In genomic region chr2:143121079-143121478, GRCh38 we compare ENCODE assay signal across 14 cellular contexts. TPM values are rescaled to one million over a fixed set of nuclear protein-coding genes. Genes with fewer than 3 reads are reported as not detected.
A peak's percentile ranks its signal among the peaks of the same experiment; 100 is the strongest.
DNase-seq lines count a peak whose midpoint lies in the region; ATAC-seq and TF ChIP-seq lines count a peak whose summit lies in the region.
"Had no signal": no experiment of that assay in that cellular context is flagged by ENCODE, and none has a peak within 500 bp of the region (broad histone marks: within the 10 kb centered on the region; RNA-seq: fewer than 3 reads in every experiment).

No MANE protein-coding gene starts in this region.

- peaks cover 18% of the 10 kb centered on the region for H3K4me1 ChIP-seq in DOHH2 (ENCODE audit: control insufficient read depth, low read length)
- H3K4me1 ChIP-seq in OCI-LY3 (ENCODE audit: low read length): peaks cover 8% of the 10 kb centered on the region
- H3K4me1 ChIP-seq in PC-9 (replicated peaks; ENCODE audit: insufficient read depth): no peaks in the 10 kb centered on the region

- H3K9me2 ChIP-seq in DOHH2 (replicated peaks; ENCODE audit: control insufficient read depth, low read length) (no peaks in the 10 kb centered on the region), PC-9 (ENCODE audit: insufficient read depth) (no peaks in the 10 kb centered on the region)

- DNase-seq in posterior vena cava (ENCODE audit: low spot score): no peak
- no peak for DNase-seq in PC-9
- no peak for DNase-seq in amniotic stem cell (lab: John Stamatoyannopoulos, UW)
- no peak for DNase-seq in Ammon's horn (ENCODE audit: low spot score)
- DNase-seq: activated CD4-positive, CD25-positive, alpha-beta regulatory T cell treated with anti-CD3 and anti-CD28 coated beads, Interleukin-2, amount 50 U/mL, for 72 hours; effector CD8-positive, alpha-beta T cell; MM.1S; NCI-H2171; occipital lobe had no signal

- CTCF ChIA-PET in PC-9 (lab: Charles Lee): no interaction called here

- no peaks in the 10 kb centered on the region for H3K36me3 ChIP-seq in DOHH2 (ENCODE audit: control insufficient read depth, low read length)
- H3K36me3 ChIP-seq in OCI-LY3 (replicated peaks; ENCODE audit: low read depth, low read length): no peaks in the 10 kb centered on the region
- H3K36me3 ChIP-seq in PC-9 (ENCODE audit: low read depth): no peaks in the 10 kb centered on the region
- H3K36me3 ChIP-seq: thoracic aorta had no signal

- peak overlapping the region; percentile 45 for H3K4me3 ChIP-seq in DOHH2 (ENCODE audit: low read length)
- no peak overlapping the region for H3K4me3 ChIP-seq in OCI-LY3 (ENCODE audit: low read length)
- H3K4me3 ChIP-seq in PC-9: no peak overlapping the region
- H3K4me3 ChIP-seq: thoracic aorta had no signal

- H2AFZ ChIP-seq in OCI-LY3 (ENCODE audit: low read depth, low read length) (peak overlapping the region; percentile 57; the same call in 1 of the 2 replicates), PC-9 (no peak overlapping the region)

- no peak overlapping the region for H3K9ac ChIP-seq in OCI-LY3 (ENCODE audit: low read length)

- H3K27me3 ChIP-seq in DOHH2 (ENCODE audit: control insufficient read depth, low read length) (no peaks in the 10 kb centered on the region), OCI-LY3 (ENCODE audit: low read depth, low read length) (no peaks in the 10 kb centered on the region), PC-9 (ENCODE audit: insufficient read depth, low read depth) (no peaks in the 10 kb centered on the region)

- POLR2A ChIA-PET in PC-9 (lab: Charles Lee; ENCODE audit: unreplicated experiment): no interaction called here

- peak overlapping the region; percentile 65 for H3K4me2 ChIP-seq in DOHH2 (ENCODE audit: low read length)
- peak overlapping the region; percentile 12; the same call in 1 of the 2 replicates for H3K4me2 ChIP-seq in OCI-LY3 (ENCODE audit: low read length)
- H3K4me2 ChIP-seq in PC-9: no peak overlapping the region

- H3K9me3 ChIP-seq in DOHH2 (ENCODE audit: control insufficient read depth, insufficient read depth, low read length) (no peaks in the 10 kb centered on the region), OCI-LY3 (ENCODE audit: insufficient read depth, low read length) (no peaks in the 10 kb centered on the region), PC-9 (ENCODE audit: insufficient read depth, low read depth) (no peaks in the 10 kb centered on the region)
- H3K9me3 ChIP-seq: thoracic aorta had no signal

- intact Hi-C loops in posterior vena cava (cut with DNase I): no loop called here
- intact Hi-C loops in PC-9 (cut with micrococcal nuclease; ENCODE audit: unreplicated experiment): no loop called here

- no peaks in the 10 kb centered on the region for H4K20me1 ChIP-seq in DOHH2 (ENCODE audit: control insufficient read depth, insufficient read depth, low read depth, low read length)
- H4K20me1 ChIP-seq in OCI-LY3 (ENCODE audit: insufficient read depth, low read length): no peaks in the 10 kb centered on the region
- no peaks in the 10 kb centered on the region for H4K20me1 ChIP-seq in PC-9 (ENCODE audit: insufficient read depth)

- peak; percentile 74 for ATAC-seq in GM18870 (IDR thresholded peaks at IDR 0.05; ENCODE audit: unreplicated experiment)
- ATAC-seq in HG02610 (IDR thresholded peaks at IDR 0.05; ENCODE audit: unreplicated experiment): peak; percentile 77

- H3K79me2 ChIP-seq in DOHH2 (ENCODE audit: control insufficient read depth, low read length) (no peaks in the 10 kb centered on the region), OCI-LY3 (ENCODE audit: low read length) (no peaks in the 10 kb centered on the region), PC-9 (ENCODE audit: low read depth) (no peaks in the 10 kb centered on the region)

- no TSS peak for BruUV-seq in PC-9 (replicated peaks; lab: Mats Ljungman, UMichigan)

- H3F3A ChIP-seq in DOHH2 (ENCODE audit: control insufficient read depth, insufficient read depth) (no peaks in the 10 kb centered on the region), PC-9 (ENCODE audit: insufficient read depth, low read depth) (no peaks in the 10 kb centered on the region)

- peak overlapping the region; percentile 37 for H3K27ac ChIP-seq in DOHH2 (ENCODE audit: low read depth, low read length)
- no peak overlapping the region for H3K27ac ChIP-seq in OCI-LY3 (ENCODE audit: low read length)
- H3K27ac ChIP-seq in PC-9: no peak overlapping the region
- H3K27ac ChIP-seq: thoracic aorta had no signal

- TF ChIP-seq CTCF in DOHH2 (IDR thresholded peaks at IDR 0.05; ENCODE audit: low read depth, low read length, poor library complexity, severe bottlenecking): no peak
- no peak for TF ChIP-seq CTCF in OCI-LY3 (IDR thresholded peaks at IDR 0.05; ENCODE audit: low read depth, low read length)
- TF ChIP-seq CTCF in PC-9 (conservative IDR thresholded peaks at IDR 0.05): no peak

RNA-seq across cellular contexts. Expression of gene ARHGAP15, which starts 8.1 kb away (rescaled TPM):
- total RNA-seq in posterior vena cava (10 to 100 TPM; 12.0 to 23.2 TPM), PC-9 (2021) (not detected in 2 replicates)

Comparison
In these comparisons a context has a peak if more than half of its experiments do, and no peak if none do; other contexts are left out.
1. RNA of gene ARHGAP15, which starts 8.1 kb away (total RNA-seq): 12.0 to 23.2 TPM in posterior vena cava; not detected in PC-9; every median in the first group is over 10 times any median in the second.